ENCODE assay signal across 8 cellular contexts in the genomic region with DNA sequence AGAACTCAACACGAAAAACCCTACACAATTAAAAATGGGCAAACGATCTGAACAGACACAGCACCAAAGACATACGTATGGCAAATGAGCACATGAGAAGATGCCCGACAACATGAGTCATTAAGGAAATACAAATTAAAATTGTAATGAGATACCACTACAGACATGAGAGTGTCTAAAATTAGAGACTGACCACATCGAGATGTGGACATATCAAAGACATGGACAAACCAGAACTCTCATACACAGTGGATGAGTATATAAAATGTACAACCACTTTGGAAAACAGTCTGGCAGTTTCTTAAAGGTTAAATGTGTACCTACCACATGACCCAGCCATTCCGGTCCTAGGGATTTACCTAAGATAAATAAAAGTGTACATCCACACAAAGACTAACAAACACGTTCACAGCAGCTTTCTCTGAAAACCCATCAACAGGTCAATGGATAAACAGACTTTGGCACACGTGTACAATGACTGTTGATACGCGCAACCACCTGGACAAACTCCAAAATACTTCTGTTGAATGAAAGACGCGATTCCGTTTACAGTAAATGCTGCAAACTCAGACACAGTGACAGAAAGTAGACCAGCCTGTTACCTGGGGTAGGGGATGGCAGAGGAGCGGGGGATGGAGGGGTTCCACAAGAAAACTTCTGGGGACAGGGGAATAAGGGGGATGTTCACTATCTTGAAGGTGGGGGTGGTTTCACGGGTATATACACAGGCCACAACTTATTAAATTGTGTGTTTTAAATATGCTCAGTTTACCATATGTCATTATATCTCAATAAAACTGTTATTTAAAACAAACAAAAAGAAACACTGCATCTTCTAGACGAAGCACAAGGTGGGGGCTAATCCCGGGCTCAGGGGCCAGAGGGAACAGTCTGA. TPM values are rescaled to one million over a fixed set of nuclear protein-coding genes. Genes with fewer than 3 reads are reported as not detected.
DNase-seq lines count a peak whose midpoint lies in the region; ATAC-seq and TF ChIP-seq lines count a peak whose summit lies in the region.

No MANE protein-coding gene starts in this region.

- peak in 1 of 7 experiments; percentile 30 for DNase-seq in CD8-positive, alpha-beta T cell
- DNase-seq in LHCN-M2 (ENCODE audit: low read depth): peak; percentile 67
- DNase-seq in activated naive CD8-positive, alpha-beta T cell treated with anti-CD3 and anti-CD28 coated beads for 36 hours: no peak
- peak; percentile 88 for DNase-seq in myocyte (ENCODE audit: low read depth)
- DNase-seq in stimulated activated CD4-positive, alpha-beta T cell treated with anti-CD3 and anti-CD28 coated beads, Interleukin-12 subunit alpha, Interleukin-12 subunit beta, amount 100 ng/mL, for 4 hours: no peak
- DNase-seq in epidermal melanocyte (ENCODE audit: insufficient read length, low spot score): no peak
- no peak for DNase-seq in NCI-H2081 treated with DMSO at 0.1 percent for 48 hours (lab: John Stamatoyannopoulos, UW)

- H3K4me1 ChIP-seq in CD8-positive, alpha-beta T cell (ENCODE audit: insufficient read depth, low read length): peaks cover 45% of the 10 kb centered on the region

- H3K27ac Mint-ChIP-seq in CD8-positive, alpha-beta T cell: peak overlapping the region; percentile 100
- H3K27ac Mint-ChIP-seq in activated naive CD8-positive, alpha-beta T cell treated with anti-CD3 and anti-CD28 coated beads for 36 hours: peak overlapping the region; percentile 99

- no peaks in the 10 kb centered on the region for H3K9me3 Mint-ChIP-seq in CD8-positive, alpha-beta T cell
- no peaks in the 10 kb centered on the region for H3K9me3 Mint-ChIP-seq in activated naive CD8-positive, alpha-beta T cell treated with anti-CD3 and anti-CD28 coated beads for 36 hours

- H3K4me3 Mint-ChIP-seq in CD8-positive, alpha-beta T cell: peak overlapping the region; percentile 93
- H3K4me3 Mint-ChIP-seq in activated naive CD8-positive, alpha-beta T cell treated with anti-CD3 and anti-CD28 coated beads for 36 hours: peak overlapping the region; percentile 84

- POLR2A ChIA-PET in CD8-positive, alpha-beta T cell (lab: Charles Lee): interaction anchor here (0.9 to 4.2 kb wide), 3 partner anchors 11 to 48 kb away, joined by 3 to 86 read pairs (median 4); no protein-coding TSS in a partner anchor

- H3K4me3 ChIP-seq in CD8-positive, alpha-beta T cell (ENCODE audit: low read depth, low read length): peak overlapping the region; percentile 46

- peaks cover 47% of the 10 kb centered on the region for H3K4me1 Mint-ChIP-seq in CD8-positive, alpha-beta T cell (ENCODE audit: low read depth)
- peaks cover 52% of the 10 kb centered on the region for H3K4me1 Mint-ChIP-seq in activated naive CD8-positive, alpha-beta T cell treated with anti-CD3 and anti-CD28 coated beads for 36 hours

- no peaks in the 10 kb centered on the region for H3K27me3 Mint-ChIP-seq in CD8-positive, alpha-beta T cell (ENCODE audit: low read depth)
- H3K27me3 Mint-ChIP-seq in activated naive CD8-positive, alpha-beta T cell treated with anti-CD3 and anti-CD28 coated beads for 36 hours: no peaks in the 10 kb centered on the region

- H3K36me3 Mint-ChIP-seq in CD8-positive, alpha-beta T cell: peaks cover 5% of the 10 kb centered on the region
- peaks cover 15% of the 10 kb centered on the region for H3K36me3 Mint-ChIP-seq in activated naive CD8-positive, alpha-beta T cell treated with anti-CD3 and anti-CD28 coated beads for 36 hours

- no peak for TF ChIP-seq CTCF in CD8-positive, alpha-beta T cell (IDR thresholded peaks at IDR 0.05)

- CTCF ChIA-PET in CD8-positive, alpha-beta T cell (lab: Charles Lee): interaction anchor here (0.5 to 4.0 kb wide), 6 partner anchors 8 to 47 kb away, joined by 3 to 75 read pairs (median 5); no protein-coding TSS in a partner anchor

- no peak for ATAC-seq in CD8-positive, alpha-beta T cell
- no peak for ATAC-seq in GM18520 (IDR thresholded peaks at IDR 0.05; ENCODE audit: unreplicated experiment)

- no peaks in the 10 kb centered on the region for H3K9me3 ChIP-seq in CD8-positive, alpha-beta T cell (ENCODE audit: low read length)

- intact Hi-C loops in CD8-positive, alpha-beta T cell (cut with DNase I, micrococcal nuclease): loop anchor here (1.0 to 10.0 kb wide), 5 partner anchors 10 to 1421 kb away; a partner anchor contains a TSS

- no peaks in the 10 kb centered on the region for H3K36me3 ChIP-seq in CD8-positive, alpha-beta T cell (ENCODE audit: insufficient read depth, low read length)

- H3K27ac ChIP-seq in CD8-positive, alpha-beta T cell (ENCODE audit: low read depth, low read length): peak overlapping the region; percentile 69

- H3K27me3 ChIP-seq in CD8-positive, alpha-beta T cell (ENCODE audit: insufficient read depth, low read length): no peaks in the 10 kb centered on the region

RNA-seq across cellular contexts. Expression of a gene that starts 2.1 kb away (rescaled TPM):
- total RNA-seq in CD8-positive, alpha-beta T cell: 100 to 1,000 TPM; 127 to 130 TPM
- 8.6 and 10.7 TPM in 2 replicates for total RNA-seq in LHCN-M2 (2014; rRNA removed)
- polyA plus RNA-seq in LHCN-M2 (2012): 36.8 TPM
- 10 to 100 TPM; 34.6 to 35.1 TPM for total RNA-seq in activated naive CD8-positive, alpha-beta T cell treated with anti-CD3 and anti-CD28 coated beads for 36 hours
- 50.2 and 53.5 TPM in 2 replicates for total RNA-seq in myocyte
- polyA plus RNA-seq in myocyte (2012): 152 TPM

Comparison
In these comparisons a context has a peak if more than half of its experiments do, and no peak if none do; other contexts are left out.
1. DNase-seq: peak in LHCN-M2 (single experiment) and myocyte (single experiment); none in activated naive CD8-positive, alpha-beta T cell treated with anti-CD3 and anti-CD28 coated beads for 36 hours (single experiment), stimulated activated CD4-positive, alpha-beta T cell treated with anti-CD3 and anti-CD28 coated beads, Interleukin-12 subunit alpha, Interleukin-12 subunit beta, amount 100 ng/mL, for 4 hours (single experiment), epidermal melanocyte (single experiment) and NCI-H2081 treated with DMSO at 0.1 percent for 48 hours (single experiment).